1 cellular context compared by ENCODE assay signal in genomic region chr4:187071896-187072295, GRCh38.
TF ChIP-seq lines count a peak whose summit lies in the region.

No MANE protein-coding gene starts in this region.

TF ChIP-seq in GM23338, 12 proteins besides CTCF, POLR2A, EP300 and RAD21:
- TF ChIP-seq POLR2AphosphoS5 (IDR thresholded peaks at IDR 0.05; ENCODE audit: low read depth): no peak
- TF ChIP-seq EZH2phosphoT487 (IDR thresholded peaks at IDR 0.05; ENCODE audit: unreplicated experiment): no peak
- no peak for TF ChIP-seq EZH2 (IDR thresholded peaks at IDR 0.05; ENCODE audit: low read depth, unreplicated experiment)
- no peak for TF ChIP-seq NANOG (IDR thresholded peaks at IDR 0.05; ENCODE audit: borderline replicate concordance)
- no peak for TF ChIP-seq ETS1 (IDR thresholded peaks at IDR 0.05)
- TF ChIP-seq STAT1 (IDR thresholded peaks at IDR 0.05; ENCODE audit: unreplicated experiment): no peak
- TF ChIP-seq CREB1 (CRISPR knock-in tag; IDR thresholded peaks at IDR 0.05; ENCODE audit: low read depth): no peak
- TF ChIP-seq ZNF114 (CRISPR knock-in tag; IDR thresholded peaks at IDR 0.05): no peak
- TF ChIP-seq REST (IDR thresholded peaks at IDR 0.05; ENCODE audit: unreplicated experiment): no peak
TF ChIP-seq in GM23338: peak in this region for 0.
